ENCODE assay signal across 9 cellular contexts in the genomic region with DNA sequence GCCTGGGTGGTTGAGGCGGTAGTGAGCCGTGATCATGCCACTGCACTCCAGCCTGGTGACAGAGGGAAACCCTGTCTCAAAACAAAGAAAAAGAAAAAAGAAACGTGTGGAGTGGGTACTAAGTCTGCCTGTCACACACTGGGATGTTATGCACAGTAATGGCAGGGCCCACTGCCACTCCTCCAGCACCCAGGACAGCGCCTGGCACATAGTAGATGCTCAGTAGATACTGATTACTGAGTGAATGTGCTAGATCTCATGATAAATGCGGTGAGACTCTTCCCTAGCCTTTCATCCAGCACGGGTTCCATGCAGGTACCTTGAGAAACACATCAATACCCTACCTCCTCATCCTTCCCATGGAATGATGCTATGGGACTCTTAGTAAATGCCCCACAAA.
DNase-seq lines count a peak whose midpoint lies in the region; ATAC-seq and TF ChIP-seq lines count a peak whose summit lies in the region.
"Had no signal": no experiment of that assay in that cellular context is flagged by ENCODE, and none has a peak within 500 bp of the region (broad histone marks: within the 10 kb centered on the region; RNA-seq: fewer than 3 reads in every experiment).

No MANE protein-coding gene starts in this region.

- DNase-seq in stimulated activated CD4-positive, alpha-beta T cell treated with anti-CD3 and anti-CD28 coated beads, Interleukin-12 subunit alpha, Interleukin-12 subunit beta, amount 100 ng/mL, for 4 hours, result peak; percentile 28
- no peak for DNase-seq in stimulated activated CD4-positive, alpha-beta T cell treated with anti-CD3 and anti-CD28 coated beads, Interleukin-2, amount 100 ng/mL, for 48 hours
- no peak for DNase-seq in activated B cell treated with CpG ODN at 0.5 μM for 24 hours
- no peak for DNase-seq in breast epithelium (ENCODE audit: low spot score in 2 of 2)
- DNase-seq in occipital lobe (lab: John Stamatoyannopoulos, UW), result no peak
- no peak for DNase-seq in GM19238 (ENCODE audit: insufficient read length, low spot score)
- DNase-seq in posterior cingulate gyrus, result no peak

- H3K4me3 Mint-ChIP-seq in activated B cell treated with CpG ODN at 0.5 μM for 24 hours, result peak overlapping the region; percentile 44

- TF ChIP-seq POLR2A in breast epithelium (IDR thresholded peaks at IDR 0.05), result no peak

- intact Hi-C loops in activated B cell treated with CpG ODN at 0.5 μM for 24 hours (cut with micrococcal nuclease) (no loop called here), breast epithelium (cut with DNase I; ENCODE audit: low total_unique reads) (no loop called here), posterior cingulate gyrus (cut with DNase I) (loop anchor here (10.0 kb wide), 1 partner anchor 92 kb away; a partner anchor contains a TSS)

- POLR2A ChIA-PET in activated B cell treated with CpG ODN at 0.5 μM for 24 hours (lab: Charles Lee), result interaction anchor here (0.9 to 1.8 kb wide), 2 partner anchors 13 to 14 kb away, joined by 3 to 4 read pairs; no protein-coding TSS in a partner anchor

- no peaks in the 10 kb centered on the region for H3K9me3 ChIP-seq in breast epithelium

- H3K9me3 Mint-ChIP-seq in activated B cell treated with CpG ODN at 0.5 μM for 24 hours, result peaks cover 3% of the 10 kb centered on the region

- H3K4me1 ChIP-seq in breast epithelium, result peaks cover 5 to 8% of the 10 kb centered on the region in 2 donors

- no peak overlapping the region for H3K27ac Mint-ChIP-seq in activated B cell treated with CpG ODN at 0.5 μM for 24 hours

- peaks cover 37% of the 10 kb centered on the region for H3K4me1 Mint-ChIP-seq in activated B cell treated with CpG ODN at 0.5 μM for 24 hours

- peaks cover 6% of the 10 kb centered on the region for H3K27me3 Mint-ChIP-seq in activated B cell treated with CpG ODN at 0.5 μM for 24 hours

- TF ChIP-seq CTCF in activated B cell treated with CpG ODN at 0.5 μM for 24 hours (IDR thresholded peaks at IDR 0.05), result no peak
- TF ChIP-seq CTCF in breast epithelium (IDR thresholded peaks at IDR 0.05), result no peak

- peak; percentile 38 for ATAC-seq in activated B cell treated with CpG ODN at 0.5 μM for 24 hours (ENCODE audit: low read depth)
- no peak for ATAC-seq in GM21717 (IDR thresholded peaks at IDR 0.05; ENCODE audit: unreplicated experiment)
- ATAC-seq: Panc1 had no signal

- no peaks in the 10 kb centered on the region for H3K27me3 ChIP-seq in breast epithelium

- no peaks in the 10 kb centered on the region for H3K36me3 ChIP-seq in breast epithelium

- H3K36me3 Mint-ChIP-seq in activated B cell treated with CpG ODN at 0.5 μM for 24 hours (ENCODE audit: low read depth), result no peaks in the 10 kb centered on the region

- peak overlapping the region; percentile 61 to 66 for H3K27ac ChIP-seq in breast epithelium

- H3K4me3 ChIP-seq in breast epithelium, result no peak overlapping the region

- CTCF ChIA-PET in activated B cell treated with CpG ODN at 0.5 μM for 24 hours (lab: Charles Lee), result no interaction called here
